Comparison of ENCODE assay signal across 1 cellular context in genomic region chr10:13352519-13352918, GRCh38.
TF ChIP-seq lines count a peak whose summit lies in the region.

No MANE protein-coding gene starts in this region.

TF ChIP-seq in GM23338, 12 proteins besides CTCF, POLR2A, EP300 and RAD21 (continued from another document):
- TF ChIP-seq ETS1 (IDR thresholded peaks at IDR 0.05) = no peak
